Comparison of ENCODE assay signal across 24 cellular contexts in genomic region chr4:151698213-151698612, GRCh38.
"Had no signal": no experiment of that assay in that cellular context is flagged by ENCODE, and none has a peak within 500 bp of the region (broad histone marks: within the 10 kb centered on the region; RNA-seq: fewer than 3 reads in every experiment).

No MANE protein-coding gene starts in this region.

- H3K4me3 Mint-ChIP-seq: natural killer cell; nephron; neural progenitor cell; stimulated activated effector memory CD8-positive, alpha-beta T cell treated with anti-CD3 and anti-CD28 coated beads, Interleukin-12 subunit alpha, Interleukin-12 subunit beta, amount 100 ng/mL, for 72 hours; stimulated activated naive B cell treated with anti-CD40 and anti-IgM and Interleukin-4, amounts not matched to agents 10 μg/mL and 1 μg/mL and 100 μg/mL, for 72 hours; stimulated activated naive CD8-positive, alpha-beta T cell treated with anti-CD3 and anti-CD28 coated beads, Interleukin-15, Interleukin-2, amounts not matched to agents 100 ng/mL and 50 ng/mL, for 24 hours had no signal

- H3K9me3 Mint-ChIP-seq: natural killer cell; nephron; neural progenitor cell; stimulated activated effector memory CD8-positive, alpha-beta T cell treated with anti-CD3 and anti-CD28 coated beads, Interleukin-12 subunit alpha, Interleukin-12 subunit beta, amount 100 ng/mL, for 72 hours; stimulated activated naive CD8-positive, alpha-beta T cell treated with anti-CD3 and anti-CD28 coated beads, Interleukin-15, Interleukin-2, amounts not matched to agents 100 ng/mL and 50 ng/mL, for 24 hours had no signal

- DNase-seq: natural killer cell; occipital lobe; ovary; posterior cingulate gyrus; psoas muscle; right cardiac atrium; right lobe of liver; sigmoid colon; small intestine; stimulated activated CD4-positive, alpha-beta T cell treated with anti-CD3 and anti-CD28 coated beads, Interleukin-15, amount 100 ng/mL, for 24 hours; stimulated activated CD4-positive, alpha-beta T cell treated with anti-CD3 and anti-CD28 coated beads, Interleukin-2, amount 100 ng/mL, for 24 hours; stimulated activated CD4-positive, alpha-beta T cell treated with anti-CD3 and anti-CD28 coated beads, Interleukin-2, amount 100 ng/mL, for 48 hours; stimulated activated CD4-positive, alpha-beta T cell treated with anti-CD3 and anti-CD28 coated beads, Interleukin-4, amount 100 ng/mL, for 24 hours; stimulated activated naive B cell treated with anti-CD40 and anti-IgM and Interleukin-4, amounts not matched to agents 10 μg/mL and 1 μg/mL and 100 μg/mL, for 72 hours; stimulated activated naive CD4-positive, alpha-beta T cell treated with Interleukin-2 at 50 U/mL for 16 hours; stomach; thyroid gland; trophoblast cell; upper lobe of left lung had no signal

- ATAC-seq: natural killer cell; psoas muscle; right cardiac atrium; right lobe of liver; stimulated activated effector memory CD8-positive, alpha-beta T cell treated with anti-CD3 and anti-CD28 coated beads, Interleukin-12 subunit alpha, Interleukin-12 subunit beta, amount 100 ng/mL, for 72 hours; stimulated activated naive B cell treated with anti-CD40 and anti-IgM and Interleukin-4, amounts not matched to agents 10 μg/mL and 1 μg/mL and 100 μg/mL, for 72 hours had no signal

- H3K27me3 Mint-ChIP-seq: progenitor cell of endocrine pancreas; stimulated activated naive B cell treated with anti-CD40 and anti-IgM and Interleukin-4, amounts not matched to agents 10 μg/mL and 1 μg/mL and 100 μg/mL, for 72 hours; stimulated activated naive CD8-positive, alpha-beta T cell treated with anti-CD3 and anti-CD28 coated beads, Interleukin-15, Interleukin-2, amounts not matched to agents 100 ng/mL and 50 ng/mL, for 24 hours had no signal

- H3K4me1 Mint-ChIP-seq: natural killer cell; stimulated activated effector memory CD8-positive, alpha-beta T cell treated with anti-CD3 and anti-CD28 coated beads, Interleukin-12 subunit alpha, Interleukin-12 subunit beta, amount 100 ng/mL, for 72 hours; stimulated activated naive B cell treated with anti-CD40 and anti-IgM and Interleukin-4, amounts not matched to agents 10 μg/mL and 1 μg/mL and 100 μg/mL, for 72 hours had no signal

- H3K27ac Mint-ChIP-seq: natural killer cell; nephron; neural progenitor cell; progenitor cell of endocrine pancreas; stimulated activated effector memory CD8-positive, alpha-beta T cell treated with anti-CD3 and anti-CD28 coated beads, Interleukin-12 subunit alpha, Interleukin-12 subunit beta, amount 100 ng/mL, for 72 hours; stimulated activated naive B cell treated with anti-CD40 and anti-IgM and Interleukin-4, amounts not matched to agents 10 μg/mL and 1 μg/mL and 100 μg/mL, for 72 hours; stimulated activated naive CD8-positive, alpha-beta T cell treated with anti-CD3 and anti-CD28 coated beads, Interleukin-15, Interleukin-2, amounts not matched to agents 100 ng/mL and 50 ng/mL, for 24 hours had no signal
